Comparison of ENCODE assay signal across 11 cellular contexts in genomic region chr12:56716458-56716857, GRCh38. TPM values are rescaled to one million over a fixed set of nuclear protein-coding genes. Genes with fewer than 3 reads are reported as not detected.
DNase-seq lines count a peak whose midpoint lies in the region; ATAC-seq, FAIRE-seq and TF ChIP-seq lines count a peak whose summit lies in the region.
"Had no signal": no experiment of that assay in that cellular context is flagged by ENCODE, and none has a peak within 500 bp of the region (broad histone marks: within the 10 kb centered on the region; RNA-seq: fewer than 3 reads in every experiment).

No MANE protein-coding gene starts in this region.

- H3K36me3 ChIP-seq in Caco-2 (ENCODE audit: control insufficient read depth, insufficient read depth, low read length) (no peaks in the 10 kb centered on the region; the same call in none of the 2 replicates), K562 (ENCODE audit: control insufficient read depth, insufficient read depth, low read length) (peaks cover 94% of the 10 kb centered on the region), neutrophil (peaks cover 30% of the 10 kb centered on the region), PC-3 (ENCODE audit: low read depth, low read length) (peaks cover 77% of the 10 kb centered on the region)

- H3K9ac ChIP-seq in K562 (ENCODE audit: insufficient read depth in 1 of 2, low read depth in 2 of 2, low read length in 2 of 2) (no peak overlapping the region; a peak in 1 of 4 replicates), PC-3 (ENCODE audit: low read length) (no peak overlapping the region)

- no peaks in the 10 kb centered on the region for H3K27me3 Mint-ChIP-seq in Caco-2 (ENCODE audit: insufficient read depth, unreplicated experiment)

- H3F3A ChIP-seq in PC-3 (ENCODE audit: low read length, unreplicated experiment): peaks cover 8% of the 10 kb centered on the region

- H3K9me3 Mint-ChIP-seq in Caco-2 (ENCODE audit: unreplicated experiment): no peaks in the 10 kb centered on the region

- H3K27me3 ChIP-seq in Caco-2 (replicated peaks; ENCODE audit: control insufficient read depth, insufficient read depth, low read length): no peaks in the 10 kb centered on the region
- H3K27me3 ChIP-seq in K562 (ENCODE audit: control insufficient read depth in 2 of 2, insufficient read depth in 2 of 2, low read length in 2 of 2): no peaks in the 10 kb centered on the region
- no peaks in the 10 kb centered on the region for H3K27me3 ChIP-seq in neutrophil
- H3K27me3 ChIP-seq in PC-3 (ENCODE audit: low read length): no peaks in the 10 kb centered on the region

- H3K4me3 Mint-ChIP-seq in Caco-2 (ENCODE audit: unreplicated experiment): no peak overlapping the region

- H3K27ac ChIP-seq in K562 (ENCODE audit: extremely low read depth, low read depth, low read length) (peak overlapping the region; percentile 19; the same call in 1 of the 3 replicates), neutrophil (peak overlapping the region; percentile 90), PC-3 (ENCODE audit: low read length) (no peak overlapping the region)

- no peak for FAIRE-seq in K562 (lab: Jason Lieb, UNC)

- POLR2A ChIA-PET in Caco-2 (lab: Charles Lee) (no interaction called here), K562 (lab: Yijun Ruan, JAX) (interaction anchor here (0.6 to 2.0 kb wide), 7 partner anchors 9 to 37 kb away, joined by 3 to 27 read pairs (median 6); partner anchors contain the start of genes NACA and PTGES3), PC-3 (lab: Charles Lee; ENCODE audit: unreplicated experiment) (no interaction called here)

- H4K20me1 ChIP-seq in K562 (replicated peaks; ENCODE audit: control insufficient read depth, insufficient read depth, low read length) (peaks cover 53% of the 10 kb centered on the region), PC-3 (ENCODE audit: low read length) (peaks cover 75% of the 10 kb centered on the region)

- intact Hi-C loops in Caco-2 (cut with micrococcal nuclease; ENCODE audit: unreplicated experiment): no loop called here
- intact Hi-C loops in K562 (cut with micrococcal nuclease): no loop called here
- intact Hi-C loops in PC-3 (cut with micrococcal nuclease): no loop called here

- no peak for TF ChIP-seq EP300 in K562 (IDR thresholded peaks at IDR 0.05; ENCODE audit: low read length)

- H3K4me2 ChIP-seq in K562 (ENCODE audit: insufficient read depth, low read length) (no peak overlapping the region), PC-3 (ENCODE audit: low read length) (no peak overlapping the region)

- H3K4me1 Mint-ChIP-seq in Caco-2 (ENCODE audit: low read depth, unreplicated experiment): peaks cover 28% of the 10 kb centered on the region

- no TSS peak for BruUV-seq in Caco-2 (replicated peaks; lab: Mats Ljungman, UMichigan)
- BruUV-seq in K562 (replicated peaks; lab: Mats Ljungman, UMichigan): no TSS peak
- BruUV-seq in PC-3 (replicated peaks; lab: Mats Ljungman, UMichigan): no TSS peak

- H3K9me3 ChIP-seq in Caco-2 (no peaks in the 10 kb centered on the region), K562 (replicated peaks; ENCODE audit: control insufficient read depth, insufficient read depth, low read depth, low read length) (no peaks in the 10 kb centered on the region), neutrophil (no peaks in the 10 kb centered on the region), PC-3 (ENCODE audit: low read length) (no peaks in the 10 kb centered on the region)

- WGBS in K562 (ENCODE audit: insufficient coverage, low coverage, missing lambda C conversion rate): 85% methylated on average over 1 of the region's 1 CpG

- peaks cover 32% of the 10 kb centered on the region for H3K9me1 ChIP-seq in K562 (ENCODE audit: control insufficient read depth, insufficient read depth, low read length)

- peaks cover 71% of the 10 kb centered on the region for H3K79me2 ChIP-seq in K562 (ENCODE audit: control insufficient read depth, insufficient read depth, low read length)
- H3K79me2 ChIP-seq in PC-3 (ENCODE audit: low read length): peaks cover 75% of the 10 kb centered on the region

- no peaks in the 10 kb centered on the region for H3K9me2 ChIP-seq in PC-3 (replicated peaks; ENCODE audit: low read length)

- no peak for TF ChIP-seq CTCF in Caco-2 (IDR thresholded peaks at IDR 0.05; ENCODE audit: insufficient read depth in 1 of 2, low read depth in 1 of 2, low read length in 1 of 2, severe bottlenecking in 1 of 2, unreplicated experiment in 1 of 2)
- TF ChIP-seq CTCF in K562 (IDR thresholded peaks at IDR 0.05 in 2 of 3, conservative IDR thresholded peaks at IDR 0.05 in 1 of 3; ENCODE audit: insufficient read depth in 2 of 3, low read depth in 1 of 3, low read length in 3 of 3): no peak
- no peak for TF ChIP-seq CTCF in neutrophil (IDR thresholded peaks at IDR 0.05)
- TF ChIP-seq CTCF in PC-3 (conservative IDR thresholded peaks at IDR 0.05; ENCODE audit: low read depth, low read length): no peak

- peaks cover 90% of the 10 kb centered on the region for H3K36me3 Mint-ChIP-seq in Caco-2 (ENCODE audit: insufficient read depth, unreplicated experiment)

- H2AFZ ChIP-seq in K562 (ENCODE audit: low read depth, low read length) (no peak overlapping the region), PC-3 (ENCODE audit: low read length) (no peak overlapping the region)

- no peak overlapping the region for H3K4me3 ChIP-seq in Caco-2 (ENCODE audit: low read depth, low read length)
- no peak overlapping the region for H3K4me3 ChIP-seq in K562
- no peak overlapping the region for H3K4me3 ChIP-seq in neutrophil (ENCODE audit: low read depth in 1 of 2, low read length in 1 of 2)
- no peak overlapping the region for H3K4me3 ChIP-seq in PC-3 (ENCODE audit: low read length)
- H3K4me3 ChIP-seq: skin epidermis had no signal

- ATAC-seq in K562: no peak
- no peak for ATAC-seq in PC-3
- ATAC-seq: SK-N-SH treated with all-trans-retinoic acid at 6 μM for 48 hours had no signal

- peak; percentile 7; the same call in 1 of the 2 replicates for TF ChIP-seq POLR2A in K562 (conservative IDR thresholded peaks at IDR 0.05)

- TF ChIP-seq RAD21 in K562 (CRISPR knock-in tag; conservative IDR thresholded peaks at IDR 0.05 in 1 of 2, IDR thresholded peaks at IDR 0.05 in 1 of 2): no peak

- in situ Hi-C loops in K562 (cut with MboI): no loop called here

- DNase-seq in Caco-2: no peak
- peak; percentile 51 to 57 for DNase-seq in Kasumi-1 (lab: John Stamatoyannopoulos, UW)
- DNase-seq in K562 (ENCODE audit: extremely low read depth in 1 of 4, low spot score in 3 of 4): peak in 2 of 4 experiments; percentile 25 to 32
- no peak for DNase-seq in NOMO-1 treated with DMSO at 0.1 percent for 48 hours (lab: John Stamatoyannopoulos, UW; ENCODE audit: unreplicated experiment)
- no peak for DNase-seq in T1000 (lab: John Stamatoyannopoulos, UW)
- DNase-seq in PC-3: no peak
- DNase-seq: NCI-H1048, NCI-H526 had no signal

- CTCF ChIA-PET in Caco-2 (lab: Charles Lee): no interaction called here
- CTCF ChIA-PET in K562 (lab: Yijun Ruan, JAX; ENCODE audit: low intra/inter-chr PET ratio): no interaction called here
- CTCF ChIA-PET in PC-3 (lab: Charles Lee): no interaction called here

- peak overlapping the region; percentile 30 for H3K27ac Mint-ChIP-seq in Caco-2 (ENCODE audit: unreplicated experiment)

- H3K4me1 ChIP-seq in Caco-2: peaks cover 12% of the 10 kb centered on the region
- peaks cover 22 to 28% of the 10 kb centered on the region in 2 experiments for H3K4me1 ChIP-seq in K562 (replicated peaks in 1 of 2; ENCODE audit: control insufficient read depth in 2 of 2, insufficient read depth in 2 of 2, low read length in 2 of 2)
- H3K4me1 ChIP-seq in neutrophil (ENCODE audit: control insufficient read depth in 1 of 2, insufficient read depth in 1 of 2, low read depth in 1 of 2, low read length in 1 of 2): peaks cover 66 to 75% of the 10 kb centered on the region in 2 experiments
- peaks cover 13% of the 10 kb centered on the region for H3K4me1 ChIP-seq in PC-3 (ENCODE audit: insufficient read depth, low read length)

RNA-seq across cellular contexts. Expression of gene NACA, which starts 8.6 kb away (rescaled TPM):
- 784 and 804 TPM in 2 replicates for total RNA-seq in Caco-2 (2022)
- total RNA-seq in K562 (2011; cell fraction: chromatin; rRNA removed; ENCODE audit: low replicate concordance): 132 and 260 TPM in 2 replicates
- 93.4 and 98.8 TPM in 2 replicates for total RNA-seq in K562 (2011; cell fraction: nucleolus; rRNA removed)
- total RNA-seq in K562 (2011; cell fraction: nucleoplasm; rRNA removed): 176 and 303 TPM in 2 replicates
- total RNA-seq in K562 (2014; rRNA removed): 1,508 and 1,729 TPM in 2 replicates
- total RNA-seq in K562 (2014; rRNA removed; fragmentation: Illumina TruSeq; extraction: Trizol): 2,249 and 2,401 TPM in 2 replicates
- 2,051 and 2,139 TPM in 2 replicates for total RNA-seq in K562 (2015; rRNA removed; fragmentation: Illumina TruSeq; extraction: Trizol)
- 1,030 and 1,135 TPM in 2 replicates for total RNA-seq in K562 (2021)
- polyA plus RNA-seq in K562 (2011; rRNA removed): 1,225 and 1,538 TPM in 2 replicates
- polyA plus RNA-seq in K562 (2011; cell fraction: cytosol; rRNA removed): 364 and 765 TPM in 2 replicates
- polyA plus RNA-seq in K562 (2011; cell fraction: nucleus; rRNA removed): 212 and 417 TPM in 2 replicates
- 1,935 and 2,376 TPM in 2 replicates for polyA plus RNA-seq in K562 (2012)
- 1,591 and 1,645 TPM in 2 replicates for polyA plus RNA-seq in K562 (2014; fragmentation: Illumina TruSeq; extraction: Trizol)
- polyA plus RNA-seq in K562 (2014; fragmentation: Nextera tagmentation; extraction: Ambion mirVana): 1,000 to 10,000 TPM; 2,280 to 2,416 TPM
- polyA plus RNA-seq in K562 (2014; rRNA removed): 1,506 and 1,626 TPM in 2 replicates
- 1,074 and 1,137 TPM in 2 replicates for polyA minus RNA-seq in K562 (2011; rRNA and poly(A)+ RNA removed)
- 239 and 257 TPM in 2 replicates for polyA minus RNA-seq in K562 (2011; cell fraction: cytosol; rRNA and poly(A)+ RNA removed)
- 60.7 and 154 TPM in 2 replicates for polyA minus RNA-seq in K562 (2011; cell fraction: nucleus; rRNA and poly(A)+ RNA removed)
- 839 and 1,420 TPM in 2 replicates for total RNA-seq in PC-3 (2014; rRNA removed)

RNA-seq across cellular contexts. Expression of gene PTGES3, which starts 28.4 kb away (rescaled TPM):
- total RNA-seq in Caco-2 (2022) (241 and 242 TPM in 2 replicates), K562 (2014; rRNA removed) (169 and 231 TPM in 2 replicates), K562 (2014; rRNA removed; fragmentation: Illumina TruSeq; extraction: Trizol) (280 and 322 TPM in 2 replicates), K562 (2015; rRNA removed; fragmentation: Illumina TruSeq; extraction: Trizol) (251 and 256 TPM in 2 replicates), K562 (2021) (441 and 454 TPM in 2 replicates), PC-3 (2014; rRNA removed) (165 and 172 TPM in 2 replicates)
- 48.9 and 100 TPM in 2 replicates for total RNA-seq in K562 (2011; cell fraction: chromatin; rRNA removed; ENCODE audit: low replicate concordance)
- 50.0 and 54.2 TPM in 2 replicates for total RNA-seq in K562 (2011; cell fraction: nucleolus; rRNA removed)
- 77.5 and 136 TPM in 2 replicates for total RNA-seq in K562 (2011; cell fraction: nucleoplasm; rRNA removed)
- polyA plus RNA-seq in K562 (2011; rRNA removed) (163 and 170 TPM in 2 replicates), K562 (2014; fragmentation: Illumina TruSeq; extraction: Trizol) (501 and 516 TPM in 2 replicates), K562 (2014; fragmentation: Nextera tagmentation; extraction: Ambion mirVana) (100 to 1,000 TPM; 163 to 185 TPM), K562 (2014; rRNA removed) (213 and 263 TPM in 2 replicates)
- polyA plus RNA-seq in K562 (2011; cell fraction: cytosol; rRNA removed): 35.7 and 66.1 TPM in 2 replicates
- polyA plus RNA-seq in K562 (2011; cell fraction: nucleus; rRNA removed): 35.8 and 51.1 TPM in 2 replicates
- polyA plus RNA-seq in K562 (2012): 358 and 436 TPM in 2 replicates
- 140 and 159 TPM in 2 replicates for polyA minus RNA-seq in K562 (2011; rRNA and poly(A)+ RNA removed)
- polyA minus RNA-seq in K562 (2011; cell fraction: cytosol; rRNA and poly(A)+ RNA removed): 139 and 142 TPM in 2 replicates
- polyA minus RNA-seq in K562 (2011; cell fraction: nucleus; rRNA and poly(A)+ RNA removed): 24.8 and 39.2 TPM in 2 replicates

RNA-seq across cellular contexts. Expression of gene PRIM1, which starts 35.7 kb away (rescaled TPM):
- 38.0 and 40.2 TPM in 2 replicates for total RNA-seq in Caco-2 (2022)
- total RNA-seq in K562 (2011; cell fraction: chromatin; rRNA removed; ENCODE audit: low replicate concordance): 116 and 247 TPM in 2 replicates
- 59.5 and 64.6 TPM in 2 replicates for total RNA-seq in K562 (2011; cell fraction: nucleolus; rRNA removed)
- total RNA-seq in K562 (2011; cell fraction: nucleoplasm; rRNA removed): 79.8 and 102 TPM in 2 replicates
- 65.1 and 67.2 TPM in 2 replicates for total RNA-seq in K562 (2014; rRNA removed)
- total RNA-seq in K562 (2014; rRNA removed; fragmentation: Illumina TruSeq; extraction: Trizol): 149 and 170 TPM in 2 replicates
- total RNA-seq in K562 (2015; rRNA removed; fragmentation: Illumina TruSeq; extraction: Trizol): 119 and 124 TPM in 2 replicates
- total RNA-seq in K562 (2021): 82.2 and 83.9 TPM in 2 replicates
- polyA plus RNA-seq in K562 (2011; rRNA removed): 95.7 and 140 TPM in 2 replicates
- 65.5 and 79.1 TPM in 2 replicates for polyA plus RNA-seq in K562 (2011; cell fraction: cytosol; rRNA removed)
- polyA plus RNA-seq in K562 (2011; cell fraction: nucleus; rRNA removed): 48.2 and 74.4 TPM in 2 replicates
- polyA plus RNA-seq in K562 (2012): 70.3 and 108 TPM in 2 replicates
- 148 and 152 TPM in 2 replicates for polyA plus RNA-seq in K562 (2014; fragmentation: Illumina TruSeq; extraction: Trizol)
- polyA plus RNA-seq in K562 (2014; fragmentation: Nextera tagmentation; extraction: Ambion mirVana): 100 to 1,000 TPM; 175 to 179 TPM
- polyA plus RNA-seq in K562 (2014; rRNA removed): 105 and 109 TPM in 2 replicates
- polyA minus RNA-seq in K562 (2011; rRNA and poly(A)+ RNA removed): 172 TPM in 2 replicates
- polyA minus RNA-seq in K562 (2011; cell fraction: cytosol; rRNA and poly(A)+ RNA removed): 31.9 and 46.5 TPM in 2 replicates
- polyA minus RNA-seq in K562 (2011; cell fraction: nucleus; rRNA and poly(A)+ RNA removed): 44.2 and 85.0 TPM in 2 replicates
- 25.0 and 32.3 TPM in 2 replicates for total RNA-seq in PC-3 (2014; rRNA removed)

RNA-seq across cellular contexts. Expression of gene HSD17B6, which starts 46.7 kb away (rescaled TPM):
- total RNA-seq in Caco-2 (2022) (1.6 and 2.5 TPM in 2 replicates), K562 (2014; rRNA removed) (0.94 and 1.1 TPM in 2 replicates), K562 (2014; rRNA removed; fragmentation: Illumina TruSeq; extraction: Trizol) (0.99 and 1.1 TPM in 2 replicates), K562 (2015; rRNA removed; fragmentation: Illumina TruSeq; extraction: Trizol) (0.47 and 1.1 TPM in 2 replicates), K562 (2021) (0.85 and 1.3 TPM in 2 replicates), PC-3 (2014; rRNA removed) (0.73 TPM in 1 of 2 replicates, not detected in the other)
- total RNA-seq in K562 (2011; cell fraction: chromatin; rRNA removed; ENCODE audit: low replicate concordance): 0.72 and 1.5 TPM in 2 replicates
- total RNA-seq in K562 (2011; cell fraction: nucleolus; rRNA removed): 0.66 and 0.83 TPM in 2 replicates
- total RNA-seq in K562 (2011; cell fraction: nucleoplasm; rRNA removed): 3.8 and 4.6 TPM in 2 replicates
- polyA plus RNA-seq in K562 (2011; rRNA removed) (1.4 and 1.7 TPM in 2 replicates), K562 (2014; fragmentation: Illumina TruSeq; extraction: Trizol) (0.64 and 0.83 TPM in 2 replicates), K562 (2014; fragmentation: Nextera tagmentation; extraction: Ambion mirVana) (under 1 TPM; 0.53 to 0.94 TPM), K562 (2014; rRNA removed) (0.40 and 0.84 TPM in 2 replicates)
- 0.25 and 0.47 TPM in 2 replicates for polyA plus RNA-seq in K562 (2011; cell fraction: cytosol; rRNA removed)
- polyA plus RNA-seq in K562 (2011; cell fraction: nucleus; rRNA removed): 0.29 and 0.53 TPM in 2 replicates
- 0.66 and 1.1 TPM in 2 replicates for polyA plus RNA-seq in K562 (2012)
- polyA minus RNA-seq in K562 (2011; rRNA and poly(A)+ RNA removed): 0.53 and 1.1 TPM in 2 replicates
- polyA minus RNA-seq in K562 (2011; cell fraction: cytosol; rRNA and poly(A)+ RNA removed): not detected in 2 replicates
- not detected in 2 replicates for polyA minus RNA-seq in K562 (2011; cell fraction: nucleus; rRNA and poly(A)+ RNA removed)

Comparison
In these comparisons a context has a peak if more than half of its experiments do, and no peak if none do; other contexts are left out.
1. DNase-seq: peak in Kasumi-1 (2 of 2); none in Caco-2 (0 of 2), NOMO-1 treated with DMSO at 0.1 percent for 48 hours (single experiment), T1000 (single experiment) and PC-3 (single experiment).